Comparison of ENCODE assay signal across 2 cellular contexts in the genomic region with DNA sequence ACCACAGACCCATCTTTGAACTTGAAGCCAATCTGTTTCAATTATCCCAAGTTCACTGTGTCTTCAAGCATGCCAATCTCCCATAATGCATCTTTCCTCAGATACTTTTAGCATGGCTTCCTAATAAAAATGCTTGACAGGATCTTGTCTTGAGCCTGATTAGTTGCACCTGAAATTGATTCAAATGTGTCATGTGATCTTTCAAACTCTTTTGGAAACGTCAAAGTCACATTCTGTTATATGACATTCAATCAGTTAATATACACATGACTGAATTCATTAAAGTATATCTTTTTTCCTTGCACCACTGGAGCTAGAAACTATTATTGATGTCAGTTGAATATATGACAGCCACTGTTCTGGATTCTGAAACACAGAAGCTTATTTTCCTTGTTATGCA.
TF ChIP-seq lines count a peak whose summit lies in the region.

No MANE protein-coding gene starts in this region.

TF ChIP-seq in K562, 482 proteins besides CTCF, POLR2A, EP300 and RAD21 (continued from another document):
- TF ChIP-seq MIER1 (IDR thresholded peaks at IDR 0.05; ENCODE audit: low read depth) (no peak), ESRRA (IDR thresholded peaks at IDR 0.05; ENCODE audit: borderline replicate concordance, low read depth) (no peak), HMGN3 (IDR thresholded peaks at IDR 0.05; ENCODE audit: borderline replicate concordance, extremely low read depth, insufficient read length, low read depth, low read length) (no peak)

TF ChIP-seq in neural cell, 6 proteins besides CTCF, POLR2A, EP300 and RAD21 (continued from another document):
- TF ChIP-seq, protein P1, sequence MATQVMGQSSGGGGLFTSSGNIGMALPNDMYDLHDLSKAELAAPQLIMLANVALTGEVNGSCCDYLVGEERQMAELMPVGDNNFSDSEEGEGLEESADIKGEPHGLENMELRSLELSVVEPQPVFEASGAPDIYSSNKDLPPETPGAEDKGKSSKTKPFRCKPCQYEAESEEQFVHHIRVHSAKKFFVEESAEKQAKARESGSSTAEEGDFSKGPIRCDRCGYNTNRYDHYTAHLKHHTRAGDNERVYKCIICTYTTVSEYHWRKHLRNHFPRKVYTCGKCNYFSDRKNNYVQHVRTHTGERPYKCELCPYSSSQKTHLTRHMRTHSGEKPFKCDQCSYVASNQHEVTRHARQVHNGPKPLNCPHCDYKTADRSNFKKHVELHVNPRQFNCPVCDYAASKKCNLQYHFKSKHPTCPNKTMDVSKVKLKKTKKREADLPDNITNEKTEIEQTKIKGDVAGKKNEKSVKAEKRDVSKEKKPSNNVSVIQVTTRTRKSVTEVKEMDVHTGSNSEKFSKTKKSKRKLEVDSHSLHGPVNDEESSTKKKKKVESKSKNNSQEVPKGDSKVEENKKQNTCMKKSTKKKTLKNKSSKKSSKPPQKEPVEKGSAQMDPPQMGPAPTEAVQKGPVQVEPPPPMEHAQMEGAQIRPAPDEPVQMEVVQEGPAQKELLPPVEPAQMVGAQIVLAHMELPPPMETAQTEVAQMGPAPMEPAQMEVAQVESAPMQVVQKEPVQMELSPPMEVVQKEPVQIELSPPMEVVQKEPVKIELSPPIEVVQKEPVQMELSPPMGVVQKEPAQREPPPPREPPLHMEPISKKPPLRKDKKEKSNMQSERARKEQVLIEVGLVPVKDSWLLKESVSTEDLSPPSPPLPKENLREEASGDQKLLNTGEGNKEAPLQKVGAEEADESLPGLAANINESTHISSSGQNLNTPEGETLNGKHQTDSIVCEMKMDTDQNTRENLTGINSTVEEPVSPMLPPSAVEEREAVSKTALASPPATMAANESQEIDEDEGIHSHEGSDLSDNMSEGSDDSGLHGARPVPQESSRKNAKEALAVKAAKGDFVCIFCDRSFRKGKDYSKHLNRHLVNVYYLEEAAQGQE (IDR thresholded peaks at IDR 0.05; ENCODE audit: borderline replicate concordance), result peak; percentile 7
- TF ChIP-seq POLR2AphosphoS5 (IDR thresholded peaks at IDR 0.05), result peak; percentile 65
- peak; percentile 11 for TF ChIP-seq MXI1 (conservative IDR thresholded peaks at IDR 0.05; ENCODE audit: poor library complexity, severe bottlenecking)
- TF ChIP-seq SMC3 (conservative IDR thresholded peaks at IDR 0.05; ENCODE audit: poor library complexity), result no peak
